Comparison of ENCODE assay signal across 1 cellular context in the genomic region with DNA sequence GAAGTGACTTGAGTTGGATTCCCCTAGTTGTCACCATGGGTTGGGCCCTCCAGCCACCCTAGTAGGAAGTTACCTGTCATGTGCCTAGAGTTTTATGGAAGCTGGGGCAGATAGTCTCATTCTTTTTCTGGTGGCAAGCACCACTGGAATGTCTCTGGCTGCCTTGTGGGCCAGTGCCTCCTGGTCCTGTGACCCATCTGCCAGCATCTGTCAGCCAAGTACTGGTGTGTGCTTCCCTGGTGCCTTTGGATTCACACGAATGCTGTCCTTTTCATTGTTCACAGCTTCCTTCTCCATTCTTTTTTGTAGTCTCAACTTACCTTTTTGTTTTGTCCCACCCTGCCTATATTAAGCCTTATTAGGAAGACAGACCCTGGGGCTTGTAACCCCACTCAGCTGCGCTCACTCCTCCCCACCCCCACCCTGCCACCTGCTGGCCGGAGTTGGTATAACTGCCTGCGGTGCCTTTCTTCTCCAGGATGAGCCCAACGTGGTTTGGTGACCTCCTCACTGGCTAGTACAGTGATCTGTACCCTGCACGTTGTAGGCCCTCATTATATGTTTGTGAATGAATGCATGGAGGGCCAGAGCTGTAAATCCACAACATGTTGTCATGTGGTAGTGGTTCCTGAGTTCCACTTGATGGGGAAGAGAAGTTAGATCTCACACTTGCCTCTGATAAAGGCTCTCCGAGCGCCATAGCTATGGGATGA.
TF ChIP-seq lines count a peak whose summit lies in the region.

No MANE protein-coding gene starts in this region.

TF ChIP-seq in GM23338, 12 proteins besides CTCF, POLR2A, EP300 and RAD21 (continued from another document):
- TF ChIP-seq, protein P1, sequence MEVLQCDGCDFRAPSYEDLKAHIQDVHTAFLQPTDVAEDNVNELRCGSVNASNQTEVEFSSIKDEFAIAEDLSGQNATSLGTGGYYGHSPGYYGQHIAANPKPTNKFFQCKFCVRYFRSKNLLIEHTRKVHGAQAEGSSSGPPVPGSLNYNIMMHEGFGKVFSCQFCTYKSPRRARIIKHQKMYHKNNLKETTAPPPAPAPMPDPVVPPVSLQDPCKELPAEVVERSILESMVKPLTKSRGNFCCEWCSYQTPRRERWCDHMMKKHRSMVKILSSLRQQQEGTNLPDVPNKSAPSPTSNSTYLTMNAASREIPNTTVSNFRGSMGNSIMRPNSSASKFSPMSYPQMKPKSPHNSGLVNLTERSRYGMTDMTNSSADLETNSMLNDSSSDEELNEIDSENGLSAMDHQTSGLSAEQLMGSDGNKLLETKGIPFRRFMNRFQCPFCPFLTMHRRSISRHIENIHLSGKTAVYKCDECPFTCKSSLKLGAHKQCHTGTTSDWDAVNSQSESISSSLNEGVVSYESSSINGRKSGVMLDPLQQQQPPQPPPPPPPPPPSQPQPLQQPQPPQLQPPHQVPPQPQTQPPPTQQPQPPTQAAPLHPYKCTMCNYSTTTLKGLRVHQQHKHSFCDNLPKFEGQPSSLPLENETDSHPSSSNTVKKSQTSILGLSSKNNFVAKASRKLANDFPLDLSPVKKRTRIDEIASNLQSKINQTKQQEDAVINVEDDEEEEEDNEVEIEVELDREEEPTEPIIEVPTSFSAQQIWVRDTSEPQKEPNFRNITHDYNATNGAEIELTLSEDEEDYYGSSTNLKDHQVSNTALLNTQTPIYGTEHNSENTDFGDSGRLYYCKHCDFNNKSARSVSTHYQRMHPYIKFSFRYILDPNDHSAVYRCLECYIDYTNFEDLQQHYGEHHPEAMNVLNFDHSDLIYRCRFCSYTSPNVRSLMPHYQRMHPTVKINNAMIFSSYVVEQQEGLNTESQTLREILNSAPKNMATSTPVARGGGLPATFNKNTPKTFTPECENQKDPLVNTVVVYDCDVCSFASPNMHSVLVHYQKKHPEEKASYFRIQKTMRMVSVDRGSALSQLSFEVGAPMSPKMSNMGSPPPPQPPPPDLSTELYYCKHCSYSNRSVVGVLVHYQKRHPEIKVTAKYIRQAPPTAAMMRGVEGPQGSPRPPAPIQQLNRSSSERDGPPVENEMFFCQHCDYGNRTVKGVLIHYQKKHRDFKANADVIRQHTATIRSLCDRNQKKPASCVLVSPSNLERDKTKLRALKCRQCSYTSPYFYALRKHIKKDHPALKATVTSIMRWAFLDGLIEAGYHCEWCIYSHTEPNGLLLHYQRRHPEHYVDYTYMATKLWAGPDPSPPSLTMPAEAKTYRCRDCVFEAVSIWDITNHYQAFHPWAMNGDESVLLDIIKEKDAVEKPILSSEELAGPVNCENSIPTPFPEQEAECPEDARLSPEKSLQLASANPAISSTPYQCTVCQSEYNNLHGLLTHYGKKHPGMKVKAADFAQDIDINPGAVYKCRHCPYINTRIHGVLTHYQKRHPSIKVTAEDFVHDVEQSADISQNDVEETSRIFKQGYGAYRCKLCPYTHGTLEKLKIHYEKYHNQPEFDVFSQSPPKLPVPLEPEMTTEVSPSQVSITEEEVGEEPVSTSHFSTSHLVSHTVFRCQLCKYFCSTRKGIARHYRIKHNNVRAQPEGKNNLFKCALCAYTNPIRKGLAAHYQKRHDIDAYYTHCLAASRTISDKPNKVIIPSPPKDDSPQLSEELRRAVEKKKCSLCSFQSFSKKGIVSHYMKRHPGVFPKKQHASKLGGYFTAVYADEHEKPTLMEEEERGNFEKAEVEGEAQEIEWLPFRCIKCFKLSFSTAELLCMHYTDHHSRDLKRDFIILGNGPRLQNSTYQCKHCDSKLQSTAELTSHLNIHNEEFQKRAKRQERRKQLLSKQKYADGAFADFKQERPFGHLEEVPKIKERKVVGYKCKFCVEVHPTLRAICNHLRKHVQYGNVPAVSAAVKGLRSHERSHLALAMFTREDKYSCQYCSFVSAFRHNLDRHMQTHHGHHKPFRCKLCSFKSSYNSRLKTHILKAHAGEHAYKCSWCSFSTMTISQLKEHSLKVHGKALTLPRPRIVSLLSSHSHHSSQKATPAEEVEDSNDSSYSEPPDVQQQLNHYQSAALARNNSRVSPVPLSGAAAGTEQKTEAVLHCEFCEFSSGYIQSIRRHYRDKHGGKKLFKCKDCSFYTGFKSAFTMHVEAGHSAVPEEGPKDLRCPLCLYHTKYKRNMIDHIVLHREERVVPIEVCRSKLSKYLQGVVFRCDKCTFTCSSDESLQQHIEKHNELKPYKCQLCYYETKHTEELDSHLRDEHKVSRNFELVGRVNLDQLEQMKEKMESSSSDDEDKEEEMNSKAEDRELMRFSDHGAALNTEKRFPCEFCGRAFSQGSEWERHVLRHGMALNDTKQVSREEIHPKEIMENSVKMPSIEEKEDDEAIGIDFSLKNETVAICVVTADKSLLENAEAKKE (CRISPR knock-in tag; IDR thresholded peaks at IDR 0.05), result no peak
- TF ChIP-seq, protein P2, sequence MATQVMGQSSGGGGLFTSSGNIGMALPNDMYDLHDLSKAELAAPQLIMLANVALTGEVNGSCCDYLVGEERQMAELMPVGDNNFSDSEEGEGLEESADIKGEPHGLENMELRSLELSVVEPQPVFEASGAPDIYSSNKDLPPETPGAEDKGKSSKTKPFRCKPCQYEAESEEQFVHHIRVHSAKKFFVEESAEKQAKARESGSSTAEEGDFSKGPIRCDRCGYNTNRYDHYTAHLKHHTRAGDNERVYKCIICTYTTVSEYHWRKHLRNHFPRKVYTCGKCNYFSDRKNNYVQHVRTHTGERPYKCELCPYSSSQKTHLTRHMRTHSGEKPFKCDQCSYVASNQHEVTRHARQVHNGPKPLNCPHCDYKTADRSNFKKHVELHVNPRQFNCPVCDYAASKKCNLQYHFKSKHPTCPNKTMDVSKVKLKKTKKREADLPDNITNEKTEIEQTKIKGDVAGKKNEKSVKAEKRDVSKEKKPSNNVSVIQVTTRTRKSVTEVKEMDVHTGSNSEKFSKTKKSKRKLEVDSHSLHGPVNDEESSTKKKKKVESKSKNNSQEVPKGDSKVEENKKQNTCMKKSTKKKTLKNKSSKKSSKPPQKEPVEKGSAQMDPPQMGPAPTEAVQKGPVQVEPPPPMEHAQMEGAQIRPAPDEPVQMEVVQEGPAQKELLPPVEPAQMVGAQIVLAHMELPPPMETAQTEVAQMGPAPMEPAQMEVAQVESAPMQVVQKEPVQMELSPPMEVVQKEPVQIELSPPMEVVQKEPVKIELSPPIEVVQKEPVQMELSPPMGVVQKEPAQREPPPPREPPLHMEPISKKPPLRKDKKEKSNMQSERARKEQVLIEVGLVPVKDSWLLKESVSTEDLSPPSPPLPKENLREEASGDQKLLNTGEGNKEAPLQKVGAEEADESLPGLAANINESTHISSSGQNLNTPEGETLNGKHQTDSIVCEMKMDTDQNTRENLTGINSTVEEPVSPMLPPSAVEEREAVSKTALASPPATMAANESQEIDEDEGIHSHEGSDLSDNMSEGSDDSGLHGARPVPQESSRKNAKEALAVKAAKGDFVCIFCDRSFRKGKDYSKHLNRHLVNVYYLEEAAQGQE (IDR thresholded peaks at IDR 0.05; ENCODE audit: unreplicated experiment), result no peak
- TF ChIP-seq EZH2 (IDR thresholded peaks at IDR 0.05; ENCODE audit: low read depth, unreplicated experiment), result no peak
- TF ChIP-seq EZH2phosphoT487 (IDR thresholded peaks at IDR 0.05; ENCODE audit: unreplicated experiment), result no peak
- no peak for TF ChIP-seq JUNB (IDR thresholded peaks at IDR 0.05; ENCODE audit: unreplicated experiment)
- TF ChIP-seq ZNF331 (CRISPR knock-in tag; IDR thresholded peaks at IDR 0.05; ENCODE audit: low read depth), result no peak
- TF ChIP-seq STAT1 (IDR thresholded peaks at IDR 0.05; ENCODE audit: unreplicated experiment), result no peak
- no peak for TF ChIP-seq ZNF114 (CRISPR knock-in tag; IDR thresholded peaks at IDR 0.05)
